In genomic region chr9:29285818-29286217, GRCh38 we compare ENCODE assay signal across 12 cellular contexts.
A peak's percentile ranks its signal among the peaks of the same experiment; 100 is the strongest.
DNase-seq lines count a peak whose midpoint lies in the region; ATAC-seq, FAIRE-seq and TF ChIP-seq lines count a peak whose summit lies in the region.
"Had no signal": no experiment of that assay in that cellular context is flagged by ENCODE, and none has a peak within 500 bp of the region (broad histone marks: within the 10 kb centered on the region; RNA-seq: fewer than 3 reads in every experiment).

No MANE protein-coding gene starts in this region.

- TF ChIP-seq CTCF in HCT116 (IDR thresholded peaks at IDR 0.05 in 2 of 3, conservative IDR thresholded peaks at IDR 0.05 in 1 of 3; ENCODE audit: borderline replicate concordance in 1 of 3, insufficient read depth in 1 of 3, low read depth in 2 of 3, low read length in 2 of 3) (no peak), GM12878 (IDR thresholded peaks at IDR 0.05 in 2 of 3, conservative IDR thresholded peaks at IDR 0.05 in 1 of 3; ENCODE audit: control insufficient read depth in 2 of 3, extremely low read depth in 1 of 3, insufficient read depth in 1 of 3, low read depth in 3 of 3, low read length in 3 of 3) (peak in 1 of 3 experiments; percentile 7; a peak in 1 of 6 replicates), colonic mucosa (IDR thresholded peaks at IDR 0.05) (no peak)

- no peaks in the 10 kb centered on the region for H4K20me1 ChIP-seq in HCT116 (ENCODE audit: insufficient read depth)
- H4K20me1 ChIP-seq in GM12878 (ENCODE audit: control insufficient read depth, insufficient read depth): no peaks in the 10 kb centered on the region

- no peak overlapping the region for H3K4me2 ChIP-seq in HCT116 (ENCODE audit: low read length)
- H3K4me2 ChIP-seq in GM12878 (ENCODE audit: control insufficient read depth, insufficient read depth): no peak overlapping the region

- H3K27ac ChIP-seq in HCT116 (ENCODE audit: low read depth, low read length) (no peak overlapping the region), GM12878 (ENCODE audit: control insufficient read depth, insufficient read depth) (no peak overlapping the region), colonic mucosa (no peak overlapping the region)
- H3K27ac ChIP-seq: stomach had no signal

- no peak for TF ChIP-seq EP300 in GM12878 (IDR thresholded peaks at IDR 0.05; ENCODE audit: borderline replicate concordance in 1 of 2, control insufficient read depth in 1 of 2, low read depth in 2 of 2, low read length in 2 of 2)

- H3K9me2 ChIP-seq in HCT116 (ENCODE audit: insufficient read depth): no peaks in the 10 kb centered on the region

- H3K4me1 ChIP-seq in HCT116 (ENCODE audit: control insufficient read depth in 1 of 2, insufficient read depth in 2 of 2, low read length in 2 of 2): no peaks in the 10 kb centered on the region
- no peaks in the 10 kb centered on the region for H3K4me1 ChIP-seq in GM12878 (ENCODE audit: control insufficient read depth, insufficient read depth, low read length)
- H3K4me1 ChIP-seq in colonic mucosa: no peaks in the 10 kb centered on the region
- H3K4me1 ChIP-seq: stomach had no signal

- SMC1A ChIA-PET in GM12878 (lab: Charles Lee; ENCODE audit: uncharacterized antibody, unreplicated experiment): no interaction called here

- intact Hi-C loops in HCT116 (cut with micrococcal nuclease) (no loop called here), GM12878 (cut with micrococcal nuclease; ENCODE audit: unreplicated experiment) (no loop called here), colonic mucosa (cut with DNase I) (no loop called here)

- DNase-seq in HCT116 (ENCODE audit: low read depth, low spot score) (no peak), NCI-H460 (ENCODE audit: extremely low read depth, low read depth) (peak; percentile 23), GM12878 (ENCODE audit: low read depth, low spot score) (no peak), myocyte (ENCODE audit: low read depth) (peak; percentile 32), colonic mucosa (no peak), ecto neural progenitor cell (ENCODE audit: low spot score) (no peak)
- no peak for DNase-seq in activated CD8-positive, alpha-beta memory T cell treated with anti-CD3 and anti-CD28 coated beads for 24 hours
- DNase-seq: activated CD4-positive, CD25-positive, alpha-beta regulatory T cell; DMS 273 treated with DMSO at 0.1 percent for 48 hours; NCI-H2029; stomach had no signal

- CTCF ChIA-PET in HCT116 (lab: Charles Lee) (no interaction called here), GM12878 (lab: Yijun Ruan, JAX) (no interaction called here)

- H3K4me3 ChIP-seq in HCT116 (replicated peaks in 1 of 2; ENCODE audit: low read depth in 1 of 2, low read length in 2 of 2): no peak overlapping the region
- H3K4me3 ChIP-seq in GM12878: no peak overlapping the region
- H3K4me3 ChIP-seq in colonic mucosa: no peak overlapping the region
- H3K4me3 ChIP-seq: stomach had no signal

- no peak for ATAC-seq in HCT116
- no peak for ATAC-seq in GM12878
- no peak for ATAC-seq in HG03045 (IDR thresholded peaks at IDR 0.05; ENCODE audit: unreplicated experiment)

- TF ChIP-seq POLR2A in HCT116 (IDR thresholded peaks at IDR 0.05; ENCODE audit: borderline replicate concordance, extremely low read depth, insufficient read depth, insufficient read length): no peak
- TF ChIP-seq POLR2A in GM12878 (IDR thresholded peaks at IDR 0.05; ENCODE audit: low read depth, low read length): no peak

- H3K9me3 ChIP-seq in HCT116 (ENCODE audit: control insufficient read depth in 1 of 2, insufficient read depth in 1 of 2, low read depth in 1 of 2, low read length in 2 of 2) (no peaks in the 10 kb centered on the region), GM12878 (replicated peaks; ENCODE audit: control insufficient read depth, insufficient read depth, low read length) (no peaks in the 10 kb centered on the region), colonic mucosa (no peaks in the 10 kb centered on the region)
- H3K9me3 ChIP-seq: stomach had no signal

- H3K27me3 ChIP-seq in HCT116 (ENCODE audit: insufficient read depth, low read length): no peaks in the 10 kb centered on the region
- H3K27me3 ChIP-seq in GM12878 (replicated peaks in 1 of 2; ENCODE audit: control insufficient read depth in 2 of 2, insufficient read depth in 2 of 2, low read length in 1 of 2): no peaks in the 10 kb centered on the region
- no peaks in the 10 kb centered on the region for H3K27me3 ChIP-seq in colonic mucosa
- H3K27me3 ChIP-seq: stomach had no signal

- H3K9ac ChIP-seq in HCT116 (ENCODE audit: low read length) (no peak overlapping the region), GM12878 (ENCODE audit: control insufficient read depth, insufficient read depth, low read length) (no peak overlapping the region), colonic mucosa (ENCODE audit: low read depth in 2 of 2, low read length in 2 of 2) (no peak overlapping the region)

- no peak for FAIRE-seq in GM12878 (lab: Jason Lieb, UNC)

- RAD21 ChIA-PET in HCT116 (lab: Charles Lee; ENCODE audit: low non-redundant PET in 1 of 2, low total read pairs in 2 of 2, uncharacterized antibody in 2 of 2, unreplicated experiment in 2 of 2): no interaction called here
- RAD21 ChIA-PET in GM12878 (lab: Charles Lee; ENCODE audit: unreplicated experiment): no interaction called here

- 2% methylated on average over 3 of the region's 3 CpGs for WGBS in GM12878 (ENCODE audit: insufficient coverage, insufficient replicate concordance, low lambda C conversion rate, missing lambda C conversion rate)

- no peaks in the 10 kb centered on the region for H3K36me3 ChIP-seq in HCT116 (ENCODE audit: control insufficient read depth in 1 of 2, insufficient read depth in 2 of 2, low read length in 2 of 2)
- H3K36me3 ChIP-seq in GM12878 (ENCODE audit: control insufficient read depth in 2 of 2, insufficient read depth in 2 of 2, low read length in 1 of 2): no peaks in the 10 kb centered on the region
- H3K36me3 ChIP-seq in colonic mucosa: no peaks in the 10 kb centered on the region
- H3K36me3 ChIP-seq: stomach had no signal

- BruUV-seq in HCT116 (replicated peaks; lab: Mats Ljungman, UMichigan) (no TSS peak), GM12878 (replicated peaks; lab: Mats Ljungman, UMichigan) (no TSS peak)

- peak overlapping the region; percentile 45 for H2AFZ ChIP-seq in HCT116 (ENCODE audit: low read depth, low read length, poor library complexity, severe bottlenecking)
- no peak overlapping the region for H2AFZ ChIP-seq in GM12878 (ENCODE audit: control insufficient read depth, low read depth, low read length)

- in situ Hi-C loops in GM12878 (cut with MboI): no loop called here

- H3K79me2 ChIP-seq in HCT116 (ENCODE audit: insufficient read depth, low read length) (no peaks in the 10 kb centered on the region), GM12878 (ENCODE audit: control insufficient read depth, insufficient read depth, low read length) (no peaks in the 10 kb centered on the region)

- POLR2A ChIA-PET in HCT116 (lab: Charles Lee): no interaction called here
- POLR2A ChIA-PET in GM12878 (lab: Charles Lee): no interaction called here

- peak; percentile 48 for TF ChIP-seq RAD21 in HCT116 (IDR thresholded peaks at IDR 0.05; ENCODE audit: low read depth)
- 0 out of 2 replicates have a peak, but pooled peaks have one; percentile 5 for TF ChIP-seq RAD21 in GM12878 (IDR thresholded peaks at IDR 0.05; ENCODE audit: insufficient read depth, low read depth, low read length)

TF ChIP-seq in HCT116, 20 proteins besides CTCF, POLR2A, EP300 and RAD21 (continues in another document):
- TF ChIP-seq ZFX (IDR thresholded peaks at IDR 0.05): no peak
- TF ChIP-seq JUND (IDR thresholded peaks at IDR 0.05): no peak
- no peak for TF ChIP-seq SP1 (IDR thresholded peaks at IDR 0.05; ENCODE audit: low read depth)
- TF ChIP-seq SIN3A (IDR thresholded peaks at IDR 0.05; ENCODE audit: low read depth): no peak
- TF ChIP-seq CEBPB (IDR thresholded peaks at IDR 0.05; ENCODE audit: low read depth): no peak
- TF ChIP-seq ELF1 (IDR thresholded peaks at IDR 0.05; ENCODE audit: borderline replicate concordance, low read depth): no peak
- TF ChIP-seq TCF7L2 (IDR thresholded peaks at IDR 0.05; ENCODE audit: borderline replicate concordance, extremely low read depth, insufficient read depth, insufficient read length): no peak
- no peak for TF ChIP-seq POLR2AphosphoS5 (IDR thresholded peaks at IDR 0.05; ENCODE audit: low read depth, low read length)
- no peak for TF ChIP-seq EZH2 (IDR thresholded peaks at IDR 0.05)
- no peak for TF ChIP-seq EGR1 (IDR thresholded peaks at IDR 0.05; ENCODE audit: low read depth)
- no peak for TF ChIP-seq SRF (IDR thresholded peaks at IDR 0.05; ENCODE audit: low read depth)
- no peak for TF ChIP-seq ATF3 (IDR thresholded peaks at IDR 0.05)
- no peak for TF ChIP-seq FOSL1 (IDR thresholded peaks at IDR 0.05; ENCODE audit: low read depth)
- TF ChIP-seq CBX3 (IDR thresholded peaks at IDR 0.05; ENCODE audit: low read depth): no peak

TF ChIP-seq in GM12878, 131 proteins besides CTCF, POLR2A, EP300 and RAD21:
- TF ChIP-seq ZNF24 (IDR thresholded peaks at IDR 0.05) (no peak), RELB (IDR thresholded peaks at IDR 0.05; ENCODE audit: low read depth) (no peak), SMC3 (IDR thresholded peaks at IDR 0.05; ENCODE audit: borderline replicate concordance, low read length) (no peak), IKZF1 (conservative IDR thresholded peaks at IDR 0.05) (no peak), IRF4 (IDR thresholded peaks at IDR 0.05; ENCODE audit: low read depth, low read length) (no peak), CBFB (IDR thresholded peaks at IDR 0.05; ENCODE audit: low read depth) (no peak), CHD4 (IDR thresholded peaks at IDR 0.05) (no peak), YY1 (IDR thresholded peaks at IDR 0.05; ENCODE audit: low read depth, low read length) (no peak)

Comparison
In these comparisons a context has a peak if more than half of its experiments do, and no peak if none do; other contexts are left out.
1. DNase-seq: peak in NCI-H460 (single experiment) and myocyte (single experiment); none in HCT116 (single experiment), GM12878 (single experiment), activated CD8-positive, alpha-beta memory T cell treated with anti-CD3 and anti-CD28 coated beads for 24 hours (single experiment), colonic mucosa (single experiment) and ecto neural progenitor cell (single experiment).
2. Of the 18 proteins assayed by ChIP-seq in both GM12878 and HCT116: peak only in GM12878: none; only in HCT116: none; in both: RAD21; in neither: 16; mixed calls (peak in some experiments, not most) for 1.